ENCODE assay signal across 13 cellular contexts in the genomic region with DNA sequence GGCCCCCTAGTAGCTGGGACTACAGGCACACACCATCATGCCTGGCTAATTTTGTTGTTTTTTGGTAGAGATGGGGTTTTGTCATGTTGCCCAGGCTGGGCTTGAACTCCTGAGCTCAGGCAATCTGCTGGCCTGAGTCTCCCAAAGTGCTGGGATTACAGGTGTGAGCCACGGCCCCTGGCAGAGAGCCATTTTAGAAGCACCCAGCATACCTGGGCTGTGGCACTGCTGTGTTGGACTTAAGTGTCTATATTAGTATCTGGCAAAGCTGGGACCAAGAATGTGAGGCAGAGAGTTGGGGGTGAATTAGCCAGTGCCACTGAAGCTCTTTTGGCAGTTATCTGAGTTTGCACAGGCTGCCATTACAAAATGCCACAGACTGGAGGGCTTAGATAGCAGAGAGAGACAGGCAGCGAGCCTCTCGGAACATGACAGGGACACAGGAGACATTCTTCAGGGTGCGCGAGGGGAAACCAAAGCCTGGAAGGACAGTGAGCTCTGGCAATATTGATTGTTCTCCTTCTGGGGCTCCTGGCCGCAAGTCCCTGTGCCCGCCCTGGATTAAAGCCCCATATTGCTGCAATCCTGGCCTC.
DNase-seq lines count a peak whose midpoint lies in the region; FAIRE-seq and TF ChIP-seq lines count a peak whose summit lies in the region.
"Had no signal": no experiment of that assay in that cellular context is flagged by ENCODE, and none has a peak within 500 bp of the region (broad histone marks: within the 10 kb centered on the region; RNA-seq: fewer than 3 reads in every experiment).

No MANE protein-coding gene starts in this region.

- no peak overlapping the region for H3K4me3 ChIP-seq in BLaER1
- H3K4me3 ChIP-seq in H1 (ENCODE audit: extremely low read depth in 1 of 4, insufficient read depth in 2 of 4, low read depth in 3 of 4, low read length in 4 of 4), result no peak overlapping the region
- H3K4me3 ChIP-seq in MG63, result no peak overlapping the region

- no peaks in the 10 kb centered on the region for H3K27me3 ChIP-seq in BLaER1
- no peaks in the 10 kb centered on the region for H3K27me3 ChIP-seq in H1 (replicated peaks in 1 of 4; ENCODE audit: control insufficient read depth in 3 of 4, extremely low read depth in 1 of 4, insufficient read depth in 3 of 4, low read length in 3 of 4)
- peaks cover 4% of the 10 kb centered on the region; the same call in 1 of the 2 replicates for H3K27me3 ChIP-seq in MG63

- POLR2A ChIA-PET in H1 (lab: Charles Lee; ENCODE audit: partially characterized antibody), result no interaction called here

- no peak overlapping the region for H2BK5ac ChIP-seq in H1 (ENCODE audit: low read depth, low read length)

- no peaks in the 10 kb centered on the region for H3K23me2 ChIP-seq in H1 (ENCODE audit: low read depth, low read length)

- no peak for FAIRE-seq in H1 (lab: Jason Lieb, UNC)
- FAIRE-seq: H54 had no signal

- no peak overlapping the region for H2AK5ac ChIP-seq in H1 (ENCODE audit: low read depth, low read length)

- H3K9ac ChIP-seq in BLaER1 (no peak overlapping the region), H1 (replicated peaks in 1 of 4; ENCODE audit: extremely low read depth in 1 of 4, low read depth in 3 of 4, low read length in 3 of 4) (no peak overlapping the region)

- no peaks in the 10 kb centered on the region for H4K20me1 ChIP-seq in BLaER1
- no peaks in the 10 kb centered on the region for H4K20me1 ChIP-seq in H1 (replicated peaks in 1 of 2; ENCODE audit: control insufficient read depth in 1 of 2, insufficient read depth in 2 of 2, low read length in 2 of 2)

- 0 out of 2 replicates have a peak overlapping the region, but pooled peaks have one; percentile 5 for H4K8ac ChIP-seq in H1 (ENCODE audit: extremely low read depth, insufficient read depth, low read length)

- DNase-seq in NCI-H1105 treated with DMSO at 0.1 percent for 48 hours (lab: John Stamatoyannopoulos, UW) (peak; percentile 1), NCI-H1105 (lab: John Stamatoyannopoulos, UW) (no peak), NCI-H446 treated with DMSO at 0.1 percent for 48 hours (lab: John Stamatoyannopoulos, UW) (peak; percentile 65), H1 (ENCODE audit: low read depth in 1 of 2, low spot score in 2 of 2) (no peak), NOMO-1 treated with dmso at 0.1 percent for 144 hours (lab: John Stamatoyannopoulos, UW; ENCODE audit: unreplicated experiment) (no peak), middle frontal gyrus (ENCODE audit: extremely low spot score, low spot score) (no peak), MG63 (no peak)
- DNase-seq: CD4-positive, CD25-positive, alpha-beta regulatory T cell; DMS53; GF-D8 had no signal

- H3K9me3 ChIP-seq in BLaER1, result 0 out of 2 replicates have a peak, but pooled peaks cover 5% of the 10 kb centered on the region
- H3K9me3 ChIP-seq in H1 (ENCODE audit: insufficient read depth in 2 of 2, low read depth in 1 of 2, low read length in 1 of 2), result no peaks in the 10 kb centered on the region
- no peaks in the 10 kb centered on the region for H3K9me3 ChIP-seq in MG63

- H4K5ac ChIP-seq in H1 (ENCODE audit: insufficient read length, low read depth, low read length), result no peak overlapping the region

- H3K36me3 ChIP-seq in BLaER1 (no peaks in the 10 kb centered on the region), H1 (ENCODE audit: control insufficient read depth in 2 of 4, insufficient read depth in 4 of 4, low read length in 3 of 4) (no peaks in the 10 kb centered on the region), MG63 (no peaks in the 10 kb centered on the region)

- H3K23ac ChIP-seq in H1 (ENCODE audit: insufficient read length), result no peak overlapping the region

- no peak for TF ChIP-seq POLR2A in H1 (IDR thresholded peaks at IDR 0.05; ENCODE audit: control extremely low read depth in 1 of 2, low read depth in 2 of 2, low read length in 2 of 2)

- H2BK12ac ChIP-seq in H1 (ENCODE audit: low read depth, low read length), result no peak overlapping the region

- H3K27ac ChIP-seq in BLaER1 (no peak overlapping the region), H1 (ENCODE audit: low read depth, low read length) (no peak overlapping the region)
- H3K27ac ChIP-seq: 22Rv1 had no signal

- no peak overlapping the region for H2BK120ac ChIP-seq in H1 (replicated peaks; ENCODE audit: low read depth, low read length)

- H3K18ac ChIP-seq in H1 (ENCODE audit: extremely low read depth, low read length), result peak overlapping the region; percentile 43; the same call in 1 of the 2 replicates

- H3K4me1 ChIP-seq in BLaER1, result peaks cover 23% of the 10 kb centered on the region
- no peaks in the 10 kb centered on the region for H3K4me1 ChIP-seq in H1 (replicated peaks in 1 of 4; ENCODE audit: control insufficient read depth in 3 of 4, insufficient read depth in 4 of 4, low read length in 3 of 4)

- no peak overlapping the region for H2BK20ac ChIP-seq in H1 (ENCODE audit: low read length)

- no peak for TF ChIP-seq EP300 in H1 (IDR thresholded peaks at IDR 0.05; ENCODE audit: borderline replicate concordance in 1 of 2, low read depth in 2 of 2, low read length in 2 of 2)

- CTCF ChIA-PET in H1 (lab: Charles Lee; ENCODE audit: partially characterized antibody), result interaction anchor here (1.0 to 1.6 kb wide), 5 partner anchors 14 to 95 kb away, joined by 3 to 7 read pairs (median 3); no protein-coding TSS in a partner anchor

- H3K79me2 ChIP-seq in H1 (ENCODE audit: control insufficient read depth in 1 of 2, insufficient read depth in 2 of 2, low read length in 2 of 2), result no peaks in the 10 kb centered on the region

- no peak overlapping the region for H3K56ac ChIP-seq in H1 (replicated peaks; ENCODE audit: insufficient read length, low read depth, low read length)

- no peak overlapping the region for H3K14ac ChIP-seq in H1 (ENCODE audit: insufficient read length)

- H4K91ac ChIP-seq in H1 (replicated peaks; ENCODE audit: insufficient read length, low read length), result no peak overlapping the region

- H3K4ac ChIP-seq in H1 (replicated peaks; ENCODE audit: insufficient read length, low read depth, low read length), result no peak overlapping the region

- H3K4me2 ChIP-seq in BLaER1 (peak overlapping the region; percentile 56), H1 (ENCODE audit: insufficient read depth in 1 of 2, low read depth in 2 of 2, low read length in 2 of 2) (no peak overlapping the region)

- H2BK15ac ChIP-seq in H1 (ENCODE audit: low read length), result no peak overlapping the region

- no peak for TF ChIP-seq RAD21 in H1 (IDR thresholded peaks at IDR 0.05 in 1 of 2, conservative IDR thresholded peaks at IDR 0.05 in 1 of 2; ENCODE audit: low read depth in 2 of 2, low read length in 2 of 2)

- WGBS in H1 (ENCODE audit: extremely low coverage in 1 of 2, insufficient coverage in 1 of 2, insufficient read length in 1 of 2, insufficient replicate concordance in 2 of 2, low coverage in 1 of 2, low lambda C conversion rate in 2 of 2, missing lambda C conversion rate in 1 of 2), 2 experiments, result 96% methylated on average over 7 of the region's 7 CpGs; no CpG with 5 or more reads in 1 of the 2 experiments

- H3K79me1 ChIP-seq in H1 (ENCODE audit: low read depth, low read length), result no peaks in the 10 kb centered on the region

- H2AFZ ChIP-seq in H1 (ENCODE audit: low read length), result no peak overlapping the region

- TF ChIP-seq CTCF in H1 (IDR thresholded peaks at IDR 0.05; ENCODE audit: control extremely low read depth in 1 of 3, insufficient read depth in 1 of 3, low read depth in 1 of 3, low read length in 3 of 3), result no peak

TF ChIP-seq in H1, 55 proteins besides CTCF, POLR2A, EP300 and RAD21:
- no peak for TF ChIP-seq CHD1 (IDR thresholded peaks at IDR 0.05; ENCODE audit: low read depth, low read length)
- TF ChIP-seq GABPA (IDR thresholded peaks at IDR 0.05; ENCODE audit: borderline replicate concordance, insufficient read depth, low read length), result no peak
- TF ChIP-seq SP2 (IDR thresholded peaks at IDR 0.05; ENCODE audit: low read length), result no peak
- TF ChIP-seq CEBPB (IDR thresholded peaks at IDR 0.05; ENCODE audit: low read depth, low read length), result no peak
- no peak for TF ChIP-seq EGR1 (IDR thresholded peaks at IDR 0.05; ENCODE audit: borderline replicate concordance, low read depth, low read length)
- TF ChIP-seq TAF1 (IDR thresholded peaks at IDR 0.05; ENCODE audit: low read depth, low read length), result no peak
- TF ChIP-seq SRF (IDR thresholded peaks at IDR 0.05; ENCODE audit: low read depth, low read length), result no peak
- TF ChIP-seq TAF7 (optimal IDR thresholded peaks at IDR 0.05; ENCODE audit: borderline replicate concordance, low read depth, low read length), result no peak
- TF ChIP-seq, protein P1, sequence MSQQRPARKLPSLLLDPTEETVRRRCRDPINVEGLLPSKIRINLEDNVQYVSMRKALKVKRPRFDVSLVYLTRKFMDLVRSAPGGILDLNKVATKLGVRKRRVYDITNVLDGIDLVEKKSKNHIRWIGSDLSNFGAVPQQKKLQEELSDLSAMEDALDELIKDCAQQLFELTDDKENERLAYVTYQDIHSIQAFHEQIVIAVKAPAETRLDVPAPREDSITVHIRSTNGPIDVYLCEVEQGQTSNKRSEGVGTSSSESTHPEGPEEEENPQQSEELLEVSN (IDR thresholded peaks at IDR 0.05), result no peak
TF ChIP-seq in H1: peak in this region for 0.

Comparison
In these comparisons a context has a peak if more than half of its experiments do, and no peak if none do; other contexts are left out.
1. DNase-seq: peak in NCI-H1105 treated with DMSO at 0.1 percent for 48 hours (single experiment) and NCI-H446 treated with DMSO at 0.1 percent for 48 hours (single experiment); none in NCI-H1105 (single experiment), H1 (0 of 2), NOMO-1 treated with dmso at 0.1 percent for 144 hours (single experiment), middle frontal gyrus (single experiment) and MG63 (single experiment).